Comparison of ENCODE assay signal across 16 cellular contexts in genomic region chr2:192940767-192941166, GRCh38.
A peak's percentile ranks its signal among the peaks of the same experiment; 100 is the strongest.
DNase-seq lines count a peak whose midpoint lies in the region; ATAC-seq and TF ChIP-seq lines count a peak whose summit lies in the region.
"Had no signal": no experiment of that assay in that cellular context is flagged by ENCODE, and none has a peak within 500 bp of the region (broad histone marks: within the 10 kb centered on the region; RNA-seq: fewer than 3 reads in every experiment).

No MANE protein-coding gene starts in this region.

- ATAC-seq in GM19395 (IDR thresholded peaks at IDR 0.05; ENCODE audit: unreplicated experiment) (peak; percentile 53), foreskin keratinocyte (peak; percentile 28)
- ATAC-seq: CD8-positive, alpha-beta T cell had no signal

- BruUV-seq in A673 (replicated peaks; lab: Mats Ljungman, UMichigan) (no TSS peak), OCI-LY7 (replicated peaks; lab: Mats Ljungman, UMichigan) (no TSS peak)

- H4K20me1 ChIP-seq in OCI-LY7 (ENCODE audit: insufficient read depth, low read length) = no peaks in the 10 kb centered on the region

- POLR2A ChIA-PET in A673 (lab: Charles Lee; ENCODE audit: low non-redundant PET) = no interaction called here
- POLR2A ChIA-PET in OCI-LY7 (lab: Charles Lee) = no interaction called here

- no peaks in the 10 kb centered on the region for H3K79me2 ChIP-seq in OCI-LY7 (ENCODE audit: insufficient read depth, low read depth, low read length)

- H3K9me2 ChIP-seq in OCI-LY7 (ENCODE audit: insufficient read depth, low read length) = no peaks in the 10 kb centered on the region

- intact Hi-C loops in A673 (cut with micrococcal nuclease; ENCODE audit: unreplicated experiment) = no loop called here
- intact Hi-C loops in OCI-LY7 (cut with micrococcal nuclease; ENCODE audit: unreplicated experiment) = no loop called here

- H3K4me2 ChIP-seq in OCI-LY7 (ENCODE audit: low read length) = no peak overlapping the region

- H3K36me3 ChIP-seq in A673 (ENCODE audit: insufficient read depth, low read length, poor library complexity, severe bottlenecking) = no peaks in the 10 kb centered on the region
- H3K36me3 ChIP-seq in OCI-LY7 (ENCODE audit: insufficient read depth, low read length) = no peaks in the 10 kb centered on the region
- H3K36me3 ChIP-seq: BE2C had no signal

- no peaks in the 10 kb centered on the region for H3K4me1 ChIP-seq in A673 (ENCODE audit: insufficient read depth, low read length, poor library complexity, severe bottlenecking)
- H3K4me1 ChIP-seq in OCI-LY7 (ENCODE audit: insufficient read depth, low read length, poor library complexity, severe bottlenecking) = no peaks in the 10 kb centered on the region
- H3K4me1 ChIP-seq in foreskin keratinocyte = no peaks in the 10 kb centered on the region
- H3K4me1 ChIP-seq: BE2C had no signal

- CTCF ChIA-PET in A673 (lab: Charles Lee) (no interaction called here), OCI-LY7 (lab: Charles Lee; ENCODE audit: unreplicated experiment) (no interaction called here)

- H2AFZ ChIP-seq in OCI-LY7 (ENCODE audit: low read length) = no peak overlapping the region

- H3K9me3 ChIP-seq in A673 (ENCODE audit: low read depth, low read length, poor library complexity, severe bottlenecking) (peaks cover 12% of the 10 kb centered on the region), OCI-LY7 (ENCODE audit: low read length) (no peaks in the 10 kb centered on the region)
- H3K9me3 ChIP-seq: BE2C had no signal

- DNase-seq in A673 (ENCODE audit: low spot score) (no peak), OCI-LY7 (ENCODE audit: low spot score) (no peak), foreskin keratinocyte (no peak), ecto neural progenitor cell (ENCODE audit: low spot score) (no peak), islet precursor cell (no peak), NCI-H524 treated with DMSO at 0.1 percent for 48 hours (lab: John Stamatoyannopoulos, UW) (no peak), NCI-H1436 (lab: John Stamatoyannopoulos, UW) (no peak)
- DNase-seq: BE2C; CD8-positive, alpha-beta T cell; GF-D8; IMR-90; NCI-H1694; NCI-H524; SHP77; T-helper 2 cell had no signal

- H3K27me3 ChIP-seq in A673 (replicated peaks; ENCODE audit: insufficient read depth, low read depth, low read length, poor library complexity) (no peaks in the 10 kb centered on the region), foreskin keratinocyte (peaks cover 3% of the 10 kb centered on the region)
- H3K27me3 ChIP-seq: BE2C had no signal

- H3K4me3 ChIP-seq in A673 (ENCODE audit: low read depth, low read length, poor library complexity, severe bottlenecking) (no peak overlapping the region), OCI-LY7 (ENCODE audit: low read depth, low read length, poor library complexity, severe bottlenecking) (no peak overlapping the region)

- H3K27ac ChIP-seq in A673 (ENCODE audit: low read depth, low read length, poor library complexity, severe bottlenecking) (no peak overlapping the region), OCI-LY7 (ENCODE audit: low read depth, low read length, poor library complexity, severe bottlenecking) (no peak overlapping the region), foreskin keratinocyte (no peak overlapping the region)

- peak; percentile 11; the same call in 1 of the 2 replicates for TF ChIP-seq CTCF in A673 (conservative IDR thresholded peaks at IDR 0.05; ENCODE audit: low read depth, low read length)
- peak; percentile 24; the same call in 1 of the 2 replicates for TF ChIP-seq CTCF in OCI-LY7 (conservative IDR thresholded peaks at IDR 0.05; ENCODE audit: low read length)
- TF ChIP-seq CTCF in foreskin keratinocyte (conservative IDR thresholded peaks at IDR 0.05) = no peak
